In genomic region chr12:79333144-79333543, GRCh38 we compare ENCODE assay signal across 8 cellular contexts.
"Had no signal": no experiment of that assay in that cellular context is flagged by ENCODE, and none has a peak within 500 bp of the region (broad histone marks: within the 10 kb centered on the region; RNA-seq: fewer than 3 reads in every experiment).

No MANE protein-coding gene starts in this region.

- H2AFZ ChIP-seq: GM23248 had no signal

- H3K4me1 Mint-ChIP-seq: IgD-negative memory B cell had no signal

- H3K27ac ChIP-seq: GM23248, HL-60, KMS-11 had no signal

- H3K27me3 Mint-ChIP-seq: IgD-negative memory B cell had no signal

- H3K9ac ChIP-seq: GM23248, KMS-11 had no signal

- H3K9me3 Mint-ChIP-seq: H9, HFFc6, IgD-negative memory B cell had no signal

- H3K27ac Mint-ChIP-seq: HFFc6 had no signal

- H3K4me3 ChIP-seq: GM23248 had no signal

- H3K36me3 Mint-ChIP-seq: IgD-negative memory B cell had no signal

- ATAC-seq: HCT116 had no signal

- DNase-seq: GM23248, H9, HFFc6, KBM-7 had no signal

- H3K4me3 Mint-ChIP-seq: H9, HFFc6, IgD-negative memory B cell had no signal

- H3K4me2 ChIP-seq: KMS-11 had no signal
